8 cellular contexts compared by ENCODE assay signal in genomic region chr3:195909294-195909644, GRCh38. TPM values are rescaled to one million over a fixed set of nuclear protein-coding genes. Genes with fewer than 3 reads are reported as not detected.
DNase-seq lines count a peak whose midpoint lies in the region; ATAC-seq and TF ChIP-seq lines count a peak whose summit lies in the region.

No MANE protein-coding gene starts in this region.

- H3K4me1 ChIP-seq in RWPE2 (ENCODE audit: insufficient read depth, poor library complexity, severe bottlenecking): peaks cover 46% of the 10 kb centered on the region

- peaks cover 7% of the 10 kb centered on the region for H3K36me3 Mint-ChIP-seq in activated CD4-positive, alpha-beta T cell treated with anti-CD3 and anti-CD28 coated beads for 36 hours (ENCODE audit: low read depth)
- H3K36me3 Mint-ChIP-seq in stimulated activated naive B cell treated with anti-CD40 and anti-IgM and Interleukin-4, amounts not matched to agents 10 μg/mL and 1 μg/mL and 100 μg/mL, for 72 hours: peaks cover 4 to 6% of the 10 kb centered on the region in 2 donors

- H3K4me3 ChIP-seq in RWPE2 (ENCODE audit: severe bottlenecking): peak overlapping the region; percentile 69
- peak overlapping the region; percentile 54 to 67 for H3K4me3 ChIP-seq in foreskin fibroblast (ENCODE audit: low read depth in 1 of 2, low read length in 2 of 2)

- H3K4me3 Mint-ChIP-seq in activated CD4-positive, alpha-beta T cell treated with anti-CD3 and anti-CD28 coated beads for 36 hours: peak overlapping the region; percentile 78
- H3K4me3 Mint-ChIP-seq in stimulated activated naive B cell treated with anti-CD40 and anti-IgM and Interleukin-4, amounts not matched to agents 10 μg/mL and 1 μg/mL and 100 μg/mL, for 72 hours: peak overlapping the region; percentile 73 to 96

- peak overlapping the region; percentile 60 for H3K27ac ChIP-seq in RWPE2 (ENCODE audit: poor library complexity, severe bottlenecking)

- no peak for DNase-seq in activated CD4-positive, alpha-beta T cell treated with anti-CD3 and anti-CD28 coated beads for 36 hours
- no peak for DNase-seq in activated CD4-positive, alpha-beta T cell treated with anti-CD3 and anti-CD28 coated beads, Interleukin-2, amount 50 U/mL, for 4 hours
- DNase-seq in RWPE2 (ENCODE audit: low spot score) (no peak), foreskin fibroblast (no peak), NCI-H510A (lab: John Stamatoyannopoulos, UW) (no peak)
- no peak for DNase-seq in stimulated activated naive B cell treated with anti-CD40 and anti-IgM and Interleukin-4, amounts not matched to agents 10 μg/mL and 1 μg/mL and 100 μg/mL, for 72 hours

- TF ChIP-seq CTCF in RWPE2 (IDR thresholded peaks at IDR 0.05; ENCODE audit: poor library complexity, severe bottlenecking) (peak; percentile 10), foreskin fibroblast (IDR thresholded peaks at IDR 0.05; ENCODE audit: low read depth, low read length) (no peak)

- peaks cover 5% of the 10 kb centered on the region; the same call in 1 of the 2 replicates for H3K36me3 ChIP-seq in RWPE2 (ENCODE audit: low read depth)

- no peaks in the 10 kb centered on the region for H3K9me3 Mint-ChIP-seq in activated CD4-positive, alpha-beta T cell treated with anti-CD3 and anti-CD28 coated beads for 36 hours (ENCODE audit: low read depth)
- no peaks in the 10 kb centered on the region for H3K9me3 Mint-ChIP-seq in stimulated activated naive B cell treated with anti-CD40 and anti-IgM and Interleukin-4, amounts not matched to agents 10 μg/mL and 1 μg/mL and 100 μg/mL, for 72 hours

- CTCF ChIA-PET in activated CD4-positive, alpha-beta T cell treated with anti-CD3 and anti-CD28 coated beads for 36 hours (lab: Charles Lee): interaction anchor here (1.5 to 4.0 kb wide), 2 partner anchors 13 to 50 kb away, joined by 4 to 64 read pairs; no protein-coding TSS in a partner anchor

- no peaks in the 10 kb centered on the region for H3K9me3 ChIP-seq in RWPE2 (ENCODE audit: severe bottlenecking)

- H3K27me3 Mint-ChIP-seq in activated CD4-positive, alpha-beta T cell treated with anti-CD3 and anti-CD28 coated beads for 36 hours: no peaks in the 10 kb centered on the region
- no peaks in the 10 kb centered on the region for H3K27me3 Mint-ChIP-seq in stimulated activated naive B cell treated with anti-CD40 and anti-IgM and Interleukin-4, amounts not matched to agents 10 μg/mL and 1 μg/mL and 100 μg/mL, for 72 hours

- peaks cover 38% of the 10 kb centered on the region for H3K4me1 Mint-ChIP-seq in activated CD4-positive, alpha-beta T cell treated with anti-CD3 and anti-CD28 coated beads for 36 hours
- H3K4me1 Mint-ChIP-seq in stimulated activated naive B cell treated with anti-CD40 and anti-IgM and Interleukin-4, amounts not matched to agents 10 μg/mL and 1 μg/mL and 100 μg/mL, for 72 hours: peaks cover 33 to 52% of the 10 kb centered on the region in 2 donors

- no peak overlapping the region for H3K27ac Mint-ChIP-seq in activated CD4-positive, alpha-beta T cell treated with anti-CD3 and anti-CD28 coated beads for 36 hours
- H3K27ac Mint-ChIP-seq in stimulated activated naive B cell treated with anti-CD40 and anti-IgM and Interleukin-4, amounts not matched to agents 10 μg/mL and 1 μg/mL and 100 μg/mL, for 72 hours: no peak overlapping the region

- H3K27me3 ChIP-seq in RWPE2 (ENCODE audit: insufficient read depth, poor library complexity, severe bottlenecking): no peaks in the 10 kb centered on the region

- intact Hi-C loops in activated CD4-positive, alpha-beta T cell treated with anti-CD3 and anti-CD28 coated beads for 36 hours (cut with DNase I, micrococcal nuclease): loop anchor here (1.0 to 5.0 kb wide), 10 partner anchors 46 to 1237 kb away; partner anchors contain the start of genes PPP1R2 (in 2 of the 2), ACAP2 (in 1 of the 2), LSG1 (in 1 of the 2) and RNF168 (in 1 of the 2)

- POLR2A ChIA-PET in activated CD4-positive, alpha-beta T cell treated with anti-CD3 and anti-CD28 coated beads for 36 hours (lab: Charles Lee): interaction anchor here (3.9 kb wide), 1 partner anchor 14 kb away, joined by 28 read pairs; no protein-coding TSS in a partner anchor

- ATAC-seq in activated CD4-positive, alpha-beta T cell treated with anti-CD3 and anti-CD28 coated beads for 36 hours: peak; percentile 20
- peak; percentile 18 for ATAC-seq in HG02870 (IDR thresholded peaks at IDR 0.05; ENCODE audit: unreplicated experiment)
- peak; percentile 0; the same call in 1 of the 3 replicates for ATAC-seq in RWPE2 (ENCODE audit: low read depth)
- ATAC-seq in stimulated activated naive B cell treated with anti-CD40 and anti-IgM and Interleukin-4, amounts not matched to agents 10 μg/mL and 1 μg/mL and 100 μg/mL, for 72 hours (replicated peaks): peak; percentile 22 to 25
- no peak for ATAC-seq in GM18861 (IDR thresholded peaks at IDR 0.05; ENCODE audit: unreplicated experiment)

RNA-seq across cellular contexts. Expression of gene TNK2, which starts 0.9 kb away (rescaled TPM):
- total RNA-seq in activated CD4-positive, alpha-beta T cell treated with anti-CD3 and anti-CD28 coated beads for 36 hours: 10 to 100 TPM; 49.9 to 54.2 TPM
